ENCODE assay signal across 8 cellular contexts in the genomic region with DNA sequence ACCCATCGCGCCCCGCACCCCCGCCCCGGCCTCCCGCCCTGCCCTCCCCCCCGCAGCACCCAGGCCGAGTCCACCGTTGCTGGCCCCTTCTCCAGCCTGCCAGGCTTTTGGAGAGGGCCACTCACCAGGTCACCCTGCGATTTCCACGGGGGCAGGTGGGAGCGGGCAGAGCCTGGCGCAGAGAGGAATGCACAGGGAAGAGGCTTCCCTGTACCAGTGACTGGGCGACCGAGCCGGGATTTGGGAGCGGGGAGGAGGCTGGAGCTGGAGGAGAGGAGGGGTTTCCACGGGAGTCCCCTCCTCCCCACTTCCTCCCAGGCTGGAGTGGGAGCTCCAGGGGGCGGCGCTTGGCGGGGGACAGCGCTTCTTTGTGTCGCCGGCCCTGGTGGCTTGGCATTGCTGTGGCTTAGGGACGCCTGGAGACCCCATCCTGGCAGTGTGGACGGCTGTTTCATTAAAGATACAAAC. TPM values are rescaled to one million over a fixed set of nuclear protein-coding genes. Genes with fewer than 3 reads are reported as not detected.
DNase-seq lines count a peak whose midpoint lies in the region; ATAC-seq, FAIRE-seq and TF ChIP-seq lines count a peak whose summit lies in the region.

No MANE protein-coding gene starts in this region.

- DNase-seq in AG04450 (ENCODE audit: low read depth, low spot score) (no peak), HTR-8/SVneo (ENCODE audit: insufficient read length, low spot score) (peak; percentile 45), cardiac muscle cell (ENCODE audit: low read depth in 1 of 2, low spot score in 1 of 2) (peak; percentile 76 to 85), occipital lobe (lab: John Stamatoyannopoulos, UW) (peak; percentile 77), kidney glomerular epithelial cell (lab: John Stamatoyannopoulos, UW) (no peak), GM12892 (ENCODE audit: insufficient read length) (no peak)
- no peak for DNase-seq in activated naive CD8-positive, alpha-beta T cell treated with anti-CD3 and anti-CD28 coated beads for 36 hours

- H3K9me3 Mint-ChIP-seq in activated naive CD8-positive, alpha-beta T cell treated with anti-CD3 and anti-CD28 coated beads for 36 hours, result peaks cover 1% of the 10 kb centered on the region

- peak overlapping the region; percentile 49 for H3K27ac ChIP-seq in AG04450 (ENCODE audit: low read depth, low read length)
- H3K27ac ChIP-seq in cardiac muscle cell, result peak overlapping the region; percentile 81

- peak overlapping the region; percentile 58 for H3K4me3 Mint-ChIP-seq in activated naive CD8-positive, alpha-beta T cell treated with anti-CD3 and anti-CD28 coated beads for 36 hours

- POLR2A ChIA-PET in AG04450 (lab: Yijun Ruan, JAX), result interaction anchor here (2.1 kb wide), 1 partner anchor 19 kb away, joined by 15 read pairs; a partner anchor contains a TSS

- TF ChIP-seq CTCF in AG04450 (IDR thresholded peaks at IDR 0.05; ENCODE audit: low read depth, low read length), result no peak
- TF ChIP-seq CTCF in cardiac muscle cell (IDR thresholded peaks at IDR 0.05; ENCODE audit: low read depth, low read length), result no peak

- TF ChIP-seq POLR2A in GM12892 (IDR thresholded peaks at IDR 0.05; ENCODE audit: low read depth, low read length), result no peak

- no peak for ATAC-seq in HG03175 (IDR thresholded peaks at IDR 0.05; ENCODE audit: unreplicated experiment)

- peaks cover 4% of the 10 kb centered on the region for H3K36me3 Mint-ChIP-seq in activated naive CD8-positive, alpha-beta T cell treated with anti-CD3 and anti-CD28 coated beads for 36 hours

- peaks cover 23% of the 10 kb centered on the region for H3K4me1 Mint-ChIP-seq in activated naive CD8-positive, alpha-beta T cell treated with anti-CD3 and anti-CD28 coated beads for 36 hours

- H3K4me3 ChIP-seq in AG04450 (ENCODE audit: low read depth, low read length) (peak overlapping the region; percentile 85), cardiac muscle cell (peak overlapping the region; percentile 55)

- H3K9me3 ChIP-seq in AG04450 (ENCODE audit: control insufficient read depth, insufficient read depth, low read length) (no peaks in the 10 kb centered on the region; the same call in 1 of the 2 replicates), cardiac muscle cell (ENCODE audit: low read depth) (no peaks in the 10 kb centered on the region)

- peaks cover 48% of the 10 kb centered on the region for H3K27me3 Mint-ChIP-seq in activated naive CD8-positive, alpha-beta T cell treated with anti-CD3 and anti-CD28 coated beads for 36 hours

- CTCF ChIA-PET in AG04450 (lab: Charles Lee), result interaction anchor here (0.7 to 5.4 kb wide), 4 partner anchors 10 to 129 kb away, joined by 3 to 41 read pairs (median 16); a partner anchor contains a TSS

- FAIRE-seq in HTR-8/SVneo (lab: Jason Lieb, UNC) (no peak), GM12892 (lab: Jason Lieb, UNC) (no peak)

- peaks cover 4% of the 10 kb centered on the region for H3K4me1 ChIP-seq in cardiac muscle cell (ENCODE audit: low read depth)

- H3K27me3 ChIP-seq in AG04450 (ENCODE audit: control insufficient read depth, insufficient read depth, low read length) (no peaks in the 10 kb centered on the region), cardiac muscle cell (no peaks in the 10 kb centered on the region)

- no peak overlapping the region for H3K27ac Mint-ChIP-seq in activated naive CD8-positive, alpha-beta T cell treated with anti-CD3 and anti-CD28 coated beads for 36 hours

- no peaks in the 10 kb centered on the region for H3K36me3 ChIP-seq in cardiac muscle cell

RNA-seq across cellular contexts. Expression of a gene that starts 19.3 kb away (rescaled TPM):
- polyA plus RNA-seq in AG04450 (2011; rRNA removed), result 57.0 and 61.3 TPM in 2 replicates
- 74.2 and 97.6 TPM in 2 replicates for polyA minus RNA-seq in AG04450 (2011; rRNA and poly(A)+ RNA removed)
- 1 to 10 TPM; 8.6 to 9.0 TPM for total RNA-seq in activated naive CD8-positive, alpha-beta T cell treated with anti-CD3 and anti-CD28 coated beads for 36 hours
- total RNA-seq in cardiac muscle cell, result 82.3 and 82.7 TPM in 2 replicates
- polyA plus RNA-seq in cardiac muscle cell, result 58.6 and 65.8 TPM in 2 replicates
- 178 TPM for total RNA-seq in occipital lobe
- 8.5 TPM for polyA plus RNA-seq in GM12892 (2012; ENCODE audit: missing spikeins)

RNA-seq across cellular contexts. Expression of a gene that starts 52.4 kb away (rescaled TPM):
- not detected in 2 replicates for polyA plus RNA-seq in AG04450 (2011; rRNA removed)
- not detected in 2 replicates for polyA minus RNA-seq in AG04450 (2011; rRNA and poly(A)+ RNA removed)
- not detected for total RNA-seq in activated naive CD8-positive, alpha-beta T cell treated with anti-CD3 and anti-CD28 coated beads for 36 hours
- total RNA-seq in cardiac muscle cell, result not detected in 2 replicates
- not detected in 2 replicates for polyA plus RNA-seq in cardiac muscle cell
- not detected for total RNA-seq in occipital lobe
- polyA plus RNA-seq in GM12892 (2012; ENCODE audit: missing spikeins), result not detected

Comparison
In these comparisons a context has a peak if more than half of its experiments do, and no peak if none do; other contexts are left out.
1. DNase-seq: peak in HTR-8/SVneo (single experiment), cardiac muscle cell (2 of 2) and occipital lobe (single experiment); none in AG04450 (single experiment), activated naive CD8-positive, alpha-beta T cell treated with anti-CD3 and anti-CD28 coated beads for 36 hours (single experiment), kidney glomerular epithelial cell (single experiment) and GM12892 (single experiment).